Comparison of ENCODE assay signal across 1 cellular context in genomic region chr5:96177303-96177869, GRCh38.
TF ChIP-seq lines count a peak whose summit lies in the region.

No MANE protein-coding gene starts in this region.

TF ChIP-seq in HCT116, 20 proteins besides CTCF, POLR2A, EP300 and RAD21 (continued from another document):
- no peak for TF ChIP-seq ATF3 (IDR thresholded peaks at IDR 0.05)
- no peak for TF ChIP-seq REST (IDR thresholded peaks at IDR 0.05; ENCODE audit: low read depth)
